1 cellular context compared by ENCODE assay signal in the genomic region with DNA sequence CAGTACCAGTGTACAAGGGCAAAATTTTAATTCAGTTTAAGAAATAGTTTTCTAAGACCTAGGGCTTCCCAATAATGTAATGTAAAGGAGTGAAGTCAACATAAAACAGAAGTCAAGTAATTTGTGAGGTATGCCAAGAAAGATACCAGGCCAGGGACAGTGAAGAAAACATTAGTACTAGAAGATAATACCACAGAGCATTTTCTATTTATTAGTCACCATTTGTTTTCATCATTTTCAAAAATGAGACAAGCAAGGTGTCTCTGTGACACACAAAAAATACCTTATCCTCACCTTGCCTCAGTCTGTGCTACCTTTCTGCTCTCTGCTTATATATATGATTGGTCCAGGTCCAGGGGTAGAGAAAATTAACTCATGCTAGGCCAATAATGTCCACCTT.
TF ChIP-seq lines count a peak whose summit lies in the region.

No MANE protein-coding gene starts in this region.

TF ChIP-seq in SK-N-SH, 30 proteins besides CTCF, POLR2A, EP300 and RAD21 (continued from another document):
- no peak for TF ChIP-seq REST (IDR thresholded peaks at IDR 0.05; ENCODE audit: low read depth, low read length)
- no peak for TF ChIP-seq MXI1 (IDR thresholded peaks at IDR 0.05; ENCODE audit: low read depth, low read length)
- TF ChIP-seq YY1 (IDR thresholded peaks at IDR 0.05; ENCODE audit: low read depth), result no peak
- TF ChIP-seq TEAD4 (IDR thresholded peaks at IDR 0.05; ENCODE audit: borderline replicate concordance, insufficient read depth), result no peak
